In the genomic region with DNA sequence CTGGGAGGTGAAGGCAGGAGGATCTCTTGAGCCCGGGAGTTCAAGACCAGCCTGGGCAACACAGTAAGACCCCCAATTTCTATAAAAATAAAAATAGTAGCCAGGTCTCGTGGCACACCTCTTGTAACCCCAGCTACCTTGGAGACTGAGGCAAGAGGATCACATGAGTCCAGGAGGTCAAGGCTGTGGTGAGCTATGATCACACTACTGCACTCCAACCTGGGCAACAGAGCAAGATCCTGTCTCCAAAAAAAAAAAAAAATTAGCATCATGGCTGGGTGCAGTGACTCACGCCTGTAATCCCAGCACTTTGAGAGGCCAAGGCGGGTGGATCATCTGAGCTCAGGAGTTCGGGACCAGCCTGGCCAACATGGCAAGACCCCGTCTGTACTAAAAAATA, we compare ENCODE assay signal across 8 cellular contexts. TPM values are rescaled to one million over a fixed set of nuclear protein-coding genes. Genes with fewer than 3 reads are reported as not detected.
"Had no signal": no experiment of that assay in that cellular context is flagged by ENCODE, and none has a peak within 500 bp of the region (broad histone marks: within the 10 kb centered on the region; RNA-seq: fewer than 3 reads in every experiment).

No MANE protein-coding gene starts in this region.

- H3K27ac ChIP-seq: GM23248 had no signal

- H3K9me3 Mint-ChIP-seq: H9 had no signal

- H3K4me3 Mint-ChIP-seq: H9, IgD-negative memory B cell had no signal

- H3K36me3 Mint-ChIP-seq: IgD-negative memory B cell had no signal

- H3K27ac Mint-ChIP-seq: H9 had no signal

- DNase-seq: GM23248, GOT3, H9, HCEC 1CT, KG1 had no signal

- H3K4me3 ChIP-seq: GM23248 had no signal

RNA-seq across cellular contexts. Expression of gene ENPP7, which starts 40.5 kb away (rescaled TPM):
- total RNA-seq: GM23248, H4, H9, HT-29 had no signal
